24 cellular contexts compared by ENCODE assay signal in genomic region chr21:44739316-44739715, GRCh38.
"Had no signal": no experiment of that assay in that cellular context is flagged by ENCODE, and none has a peak within 500 bp of the region (broad histone marks: within the 10 kb centered on the region; RNA-seq: fewer than 3 reads in every experiment).

No MANE protein-coding gene starts in this region.

- H3K36me3 Mint-ChIP-seq: brain had no signal

- H3K27me3 Mint-ChIP-seq: activated CD4-positive, alpha-beta T cell treated with anti-CD3 and anti-CD28 coated beads for 36 hours; activated naive CD8-positive, alpha-beta T cell had no signal

- DNase-seq: activated CD4-positive, alpha-beta memory T cell treated with anti-CD3 and anti-CD28 coated beads, Interleukin-2, amount 10 ng/mL, durations not matched to agents 7 days and 5 days; activated CD4-positive, alpha-beta T cell treated with anti-CD3 and anti-CD28 coated beads for 36 hours; activated CD4-positive, alpha-beta T cell treated with anti-CD3 and anti-CD28 coated beads, Interleukin-2, amount 50 U/mL, for 1 hour; activated CD8-positive, alpha-beta memory T cell treated with anti-CD3 and anti-CD28 coated beads, Interleukin-2, amount 50 U/mL, for 4 hours; activated naive CD4-positive, alpha-beta T cell treated with Interleukin-2 at 50 U/mL for 16 hours; activated T-cell treated with anti-CD3 and anti-CD28 coated beads, Interleukin-2, amount 50 U/mL, for 72 hours; amygdala; Kasumi-1; KBM-7; NCI-H1048; NCI-H1694; NCI-H2029; NCI-H446; NK-92 treated with Interleukin-12 subunit alpha and Interleukin-12 subunit beta, amount 100 ng/mL, for 24 hours; OCI-M1; Right ventricle myocardium superior; RPMI8226; SJCRH30; SK-N-SH; T-helper 1 cell had no signal

- H3K27ac Mint-ChIP-seq: activated CD4-positive, alpha-beta memory T cell treated with anti-CD3 and anti-CD28 coated beads, Interleukin-2, amount 10 ng/mL, durations not matched to agents 7 days and 5 days; activated CD4-positive, alpha-beta T cell treated with anti-CD3 and anti-CD28 coated beads for 36 hours; activated naive CD8-positive, alpha-beta T cell; activated T-cell treated with anti-CD3 and anti-CD28 coated beads, Interleukin-2, amount 50 U/mL, for 72 hours; activated T-helper 2 cell treated with anti-CD3 and anti-CD28 coated beads, Interferon-gamma antibody, Interleukin-2, Interleukin-4, amounts not matched to agents 10 μg/mL and 5 μg/mL and 100 μg/mL, durations not matched to agents 14 hours and 24 hours and 36 hours; brain had no signal

- H3K4me3 Mint-ChIP-seq: activated CD4-positive, alpha-beta memory T cell treated with anti-CD3 and anti-CD28 coated beads, Interleukin-2, amount 10 ng/mL, durations not matched to agents 7 days and 5 days; activated CD4-positive, alpha-beta T cell treated with anti-CD3 and anti-CD28 coated beads for 36 hours; activated naive CD8-positive, alpha-beta T cell; activated T-cell treated with anti-CD3 and anti-CD28 coated beads, Interleukin-2, amount 50 U/mL, for 72 hours; brain had no signal

- ATAC-seq: activated CD4-positive, alpha-beta T cell treated with anti-CD3 and anti-CD28 coated beads for 36 hours; activated T-cell treated with anti-CD3 and anti-CD28 coated beads, Interleukin-2, amount 50 U/mL, for 72 hours; Panc1 had no signal

- H3K4me1 Mint-ChIP-seq: activated CD4-positive, alpha-beta memory T cell treated with anti-CD3 and anti-CD28 coated beads, Interleukin-2, amount 10 ng/mL, durations not matched to agents 7 days and 5 days; activated CD4-positive, alpha-beta T cell treated with anti-CD3 and anti-CD28 coated beads for 36 hours; brain had no signal

- H3K9me3 Mint-ChIP-seq: activated CD4-positive, alpha-beta memory T cell treated with anti-CD3 and anti-CD28 coated beads, Interleukin-2, amount 10 ng/mL, durations not matched to agents 7 days and 5 days; activated T-cell treated with anti-CD3 and anti-CD28 coated beads, Interleukin-2, amount 50 U/mL, for 72 hours; activated T-helper 2 cell treated with anti-CD3 and anti-CD28 coated beads, Interferon-gamma antibody, Interleukin-2, Interleukin-4, amounts not matched to agents 10 μg/mL and 5 μg/mL and 100 μg/mL, durations not matched to agents 14 hours and 24 hours and 36 hours had no signal
